In the genomic region with DNA sequence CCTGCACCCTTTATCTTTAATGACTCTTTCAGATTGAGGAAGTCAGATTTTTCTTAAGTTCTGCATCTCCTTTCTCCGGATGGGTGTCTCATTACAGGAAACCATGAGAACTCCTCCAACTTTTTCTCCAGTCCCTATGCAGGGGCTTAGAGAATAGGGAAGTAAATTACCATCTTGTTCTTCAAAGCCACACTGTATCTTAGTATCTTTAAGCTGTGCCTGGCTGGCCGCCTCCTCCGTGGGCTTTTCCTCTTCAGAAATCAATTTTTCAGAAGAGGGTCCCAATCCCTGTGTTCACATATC, we compare ENCODE assay signal across 24 cellular contexts. TPM values are rescaled to one million over a fixed set of nuclear protein-coding genes. Genes with fewer than 3 reads are reported as not detected.
"Had no signal": no experiment of that assay in that cellular context is flagged by ENCODE, and none has a peak within 500 bp of the region (broad histone marks: within the 10 kb centered on the region; RNA-seq: fewer than 3 reads in every experiment).

No MANE protein-coding gene starts in this region.

- H3K27ac Mint-ChIP-seq: activated CD8-positive, alpha-beta T cell treated with anti-CD3 and anti-CD28 coated beads, Interleukin-2, amount 10 ng/mL, durations not matched to agents 7 days and 5 days; activated naive CD4-positive, alpha-beta T cell treated with anti-CD3 and anti-CD28 coated beads, Interleukin-2, amount 50 U/mL, for 24 hours; immature natural killer cell; naive B cell; stimulated activated naive CD8-positive, alpha-beta T cell treated with anti-CD3 and anti-CD28 coated beads, Interleukin-15, Interleukin-2, amounts not matched to agents 100 ng/mL and 50 ng/mL, for 24 hours had no signal

- H3K36me3 ChIP-seq: ascending aorta, brain microvascular endothelial cell, right lobe of liver, thyroid gland had no signal

- H3K36me3 Mint-ChIP-seq: activated naive CD4-positive, alpha-beta T cell treated with anti-CD3 and anti-CD28 coated beads, Interleukin-2, amount 50 U/mL, for 24 hours; immature natural killer cell had no signal

- DNase-seq: activated CD4-positive, alpha-beta T cell treated with anti-CD3 and anti-CD28 coated beads for 1 hour; activated CD4-positive, alpha-beta T cell treated with anti-CD3 and anti-CD28 coated beads, Interleukin-2, amount 50 U/mL, for 1 hour; activated CD8-positive, alpha-beta T cell treated with anti-CD3 and anti-CD28 coated beads, Interleukin-2, amount 10 ng/mL, durations not matched to agents 7 days and 5 days; activated gamma-delta T cell treated with Interleukin-2 at 50 U/mL for 16 hours; brain microvascular endothelial cell; caudate nucleus; dermis blood vessel endothelial cell; effector CD8-positive, alpha-beta T cell; erythroblast; foreskin keratinocyte; immature natural killer cell; naive B cell; occipital lobe; right lobe of liver; stimulated activated CD4-positive, alpha-beta T cell treated with anti-CD3 and anti-CD28 coated beads, Interleukin-1b, Interleukin-23, amount 100 ng/mL, for 48 hours; substantia nigra; thyroid gland had no signal

- H3K9me3 ChIP-seq: ascending aorta, right lobe of liver had no signal

- H3K27me3 Mint-ChIP-seq: naive B cell had no signal

- H3K9me3 Mint-ChIP-seq: stimulated activated naive CD8-positive, alpha-beta T cell treated with anti-CD3 and anti-CD28 coated beads, Interleukin-15, Interleukin-2, amounts not matched to agents 100 ng/mL and 50 ng/mL, for 24 hours had no signal

- H3K4me1 Mint-ChIP-seq: activated naive CD4-positive, alpha-beta T cell treated with anti-CD3 and anti-CD28 coated beads, Interleukin-2, amount 50 U/mL, for 24 hours; immature natural killer cell; naive B cell; neural crest cell had no signal

- H3K27me3 ChIP-seq: ascending aorta, brain microvascular endothelial cell, foreskin keratinocyte, right lobe of liver, thyroid gland had no signal

- H3K4me3 Mint-ChIP-seq: activated CD8-positive, alpha-beta T cell treated with anti-CD3 and anti-CD28 coated beads, Interleukin-2, amount 10 ng/mL, durations not matched to agents 7 days and 5 days; activated naive CD4-positive, alpha-beta T cell treated with anti-CD3 and anti-CD28 coated beads, Interleukin-2, amount 50 U/mL, for 24 hours; immature natural killer cell; naive B cell; neural crest cell; stimulated activated naive CD8-positive, alpha-beta T cell treated with anti-CD3 and anti-CD28 coated beads, Interleukin-15, Interleukin-2, amounts not matched to agents 100 ng/mL and 50 ng/mL, for 24 hours had no signal

- H3K27ac ChIP-seq: ascending aorta, brain microvascular endothelial cell, foreskin keratinocyte, right lobe of liver, skin epidermis, thyroid gland had no signal

- H3K4me3 ChIP-seq: ascending aorta, lung, right lobe of liver, skin epidermis, thyroid gland had no signal

- H3K4me1 ChIP-seq: ascending aorta, foreskin keratinocyte, right lobe of liver, thyroid gland had no signal

- ATAC-seq: activated CD8-positive, alpha-beta T cell treated with anti-CD3 and anti-CD28 coated beads, Interleukin-2, amount 10 ng/mL, durations not matched to agents 7 days and 5 days; foreskin keratinocyte; left lobe of liver had no signal

RNA-seq across cellular contexts. Expression of gene PDE4B, which starts 53.0 kb away (rescaled TPM):
- total RNA-seq: foreskin keratinocyte had no signal
- polyA plus RNA-seq: foreskin keratinocyte had no signal
